16 cellular contexts compared by ENCODE assay signal in the genomic region with DNA sequence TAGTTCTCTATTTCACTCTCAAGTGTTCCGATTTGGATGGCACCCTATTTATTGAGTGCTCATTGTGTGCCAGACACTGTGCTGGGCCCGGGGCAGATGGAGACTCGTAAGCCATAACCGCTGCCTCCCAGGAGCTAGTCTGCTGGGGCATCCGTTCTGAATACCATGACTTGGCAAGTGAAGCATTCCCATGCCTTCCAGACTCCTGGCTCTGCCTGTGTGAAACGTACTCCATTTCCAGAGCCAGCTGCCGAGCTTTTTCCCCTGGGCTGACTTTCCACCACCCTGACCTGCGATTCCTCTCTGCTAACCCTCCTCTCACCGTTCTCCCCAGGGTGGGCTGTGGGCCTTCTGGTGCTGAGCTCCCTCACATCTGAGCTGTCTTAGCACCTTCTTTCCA.
A peak's percentile ranks its signal among the peaks of the same experiment; 100 is the strongest.
DNase-seq lines count a peak whose midpoint lies in the region; ATAC-seq and TF ChIP-seq lines count a peak whose summit lies in the region.
"Had no signal": no experiment of that assay in that cellular context is flagged by ENCODE, and none has a peak within 500 bp of the region (broad histone marks: within the 10 kb centered on the region; RNA-seq: fewer than 3 reads in every experiment).

No MANE protein-coding gene starts in this region.

- TF ChIP-seq POLR2A in heart left ventricle (IDR thresholded peaks at IDR 0.05) = no peak
- no peak for TF ChIP-seq POLR2A in adrenal gland (IDR thresholded peaks at IDR 0.05)

- CTCF ChIA-PET in PC-3 (lab: Charles Lee) = no interaction called here

- BruUV-seq in PC-3 (replicated peaks; lab: Mats Ljungman, UMichigan) = no TSS peak

- 56 to 71% (median 60%) methylated on average over 9 of the region's 9 CpGs for WGBS in heart left ventricle, 4 donors
- WGBS in adrenal gland, 4 donors = 82 to 86% (median 84%) methylated on average over 6 to 9 of the region's 9 CpGs

- H3K27me3 ChIP-seq in heart left ventricle = no peaks in the 10 kb centered on the region
- no peaks in the 10 kb centered on the region for H3K27me3 ChIP-seq in adrenal gland
- H3K27me3 ChIP-seq in neural progenitor cell = no peaks in the 10 kb centered on the region
- H3K27me3 ChIP-seq in PC-3 (ENCODE audit: low read length) = peaks cover 80% of the 10 kb centered on the region

- H3K36me3 Mint-ChIP-seq in neural progenitor cell = no peaks in the 10 kb centered on the region
- H3K36me3 Mint-ChIP-seq in naive thymus-derived CD8-positive, alpha-beta T cell = no peaks in the 10 kb centered on the region

- H3K4me1 Mint-ChIP-seq in neural progenitor cell = peaks cover 12% of the 10 kb centered on the region
- peaks cover 0 to 2% (median 0%) of the 10 kb centered on the region in 4 donors for H3K4me1 Mint-ChIP-seq in naive thymus-derived CD8-positive, alpha-beta T cell

- no peaks in the 10 kb centered on the region for H3K9me3 ChIP-seq in heart left ventricle
- no peaks in the 10 kb centered on the region for H3K9me3 ChIP-seq in adrenal gland (replicated peaks in 1 of 3)
- H3K9me3 ChIP-seq in neural progenitor cell (ENCODE audit: low read depth) = no peaks in the 10 kb centered on the region
- H3K9me3 ChIP-seq in PC-3 (ENCODE audit: low read length) = no peaks in the 10 kb centered on the region
- H3K9me3 ChIP-seq: A549, HAP-1 had no signal

- H3K36me3 ChIP-seq in heart left ventricle (peaks cover 0 to 19% (median 0%) of the 10 kb centered on the region in 9 donors), adrenal gland (replicated peaks in 1 of 2) (no peaks in the 10 kb centered on the region), neural progenitor cell (no peaks in the 10 kb centered on the region), PC-3 (ENCODE audit: low read depth, low read length) (no peaks in the 10 kb centered on the region)
- H3K36me3 ChIP-seq: HAP-1 had no signal

- H3K27ac ChIP-seq in heart left ventricle = peak overlapping the region in 8 of 12 donors; percentile 30 to 64 (median 44)
- peak overlapping the region in 3 of 5 donors; percentile 5 to 74 (median 73) for H3K27ac ChIP-seq in adrenal gland
- no peak overlapping the region for H3K27ac ChIP-seq in neural progenitor cell
- no peak overlapping the region for H3K27ac ChIP-seq in PC-3 (ENCODE audit: low read length)
- H3K27ac ChIP-seq: A549, KMS-11, RWPE1 had no signal

- POLR2A ChIA-PET in PC-3 (lab: Charles Lee; ENCODE audit: unreplicated experiment) = no interaction called here
- POLR2A ChIA-PET in naive thymus-derived CD8-positive, alpha-beta T cell (lab: Charles Lee) = no interaction called here

- TF ChIP-seq CTCF in heart left ventricle (IDR thresholded peaks at IDR 0.05) = no peak
- no peak for TF ChIP-seq CTCF in adrenal gland (IDR thresholded peaks at IDR 0.05)
- TF ChIP-seq CTCF in neural progenitor cell (IDR thresholded peaks at IDR 0.05) = no peak
- TF ChIP-seq CTCF in PC-3 (conservative IDR thresholded peaks at IDR 0.05; ENCODE audit: low read depth, low read length) = no peak

- peaks cover 0 to 45% (median 26%) of the 10 kb centered on the region in 12 donors for H3K4me1 ChIP-seq in heart left ventricle
- peaks cover 6 to 33% of the 10 kb centered on the region in 2 donors for H3K4me1 ChIP-seq in adrenal gland (replicated peaks in 1 of 2)
- peaks cover 15% of the 10 kb centered on the region for H3K4me1 ChIP-seq in neural progenitor cell
- H3K4me1 ChIP-seq in PC-3 (ENCODE audit: insufficient read depth, low read length) = no peaks in the 10 kb centered on the region
- H3K4me1 ChIP-seq: A549 had no signal

- H3K4me3 ChIP-seq in heart left ventricle (no peak overlapping the region), adrenal gland (no peak overlapping the region), neural progenitor cell (no peak overlapping the region), PC-3 (ENCODE audit: low read length) (no peak overlapping the region)
- H3K4me3 ChIP-seq: A549, HAP-1 had no signal

- H3K79me2 ChIP-seq in neural progenitor cell (ENCODE audit: low read depth) (no peaks in the 10 kb centered on the region), PC-3 (ENCODE audit: low read length) (no peaks in the 10 kb centered on the region)

- peaks cover 16% of the 10 kb centered on the region for H3K27me3 Mint-ChIP-seq in neural progenitor cell (ENCODE audit: insufficient read depth, low read depth)
- H3K27me3 Mint-ChIP-seq in naive thymus-derived CD8-positive, alpha-beta T cell = peaks cover 0 to 18% (median 2%) of the 10 kb centered on the region in 5 donors

- DNase-seq in heart left ventricle = peak in 1 of 5 donors; percentile 60
- DNase-seq in left cardiac atrium = no peak
- DNase-seq in adrenal gland = no peak
- peak; percentile 15 for DNase-seq in neural progenitor cell (ENCODE audit: low spot score)
- no peak for DNase-seq in GOT3 (lab: John Stamatoyannopoulos, UW)
- no peak for DNase-seq in PC-3
- DNase-seq in naive thymus-derived CD8-positive, alpha-beta T cell = no peak
- DNase-seq: Calu3, NCI-H187, NCI-H526, OCI-M1 had no signal

- H3F3A ChIP-seq in neural progenitor cell (ENCODE audit: low read depth) (no peaks in the 10 kb centered on the region), PC-3 (ENCODE audit: low read length, unreplicated experiment) (no peaks in the 10 kb centered on the region)

- peak overlapping the region; percentile 65 for H3K27ac Mint-ChIP-seq in neural progenitor cell
- no peak overlapping the region for H3K27ac Mint-ChIP-seq in naive thymus-derived CD8-positive, alpha-beta T cell

- H3K4me3 Mint-ChIP-seq in neural progenitor cell = no peak overlapping the region
- H3K4me3 Mint-ChIP-seq in naive thymus-derived CD8-positive, alpha-beta T cell = no peak overlapping the region

- H3K4me2 ChIP-seq in neural progenitor cell (peak overlapping the region; percentile 50), PC-3 (ENCODE audit: low read length) (no peak overlapping the region)
- H3K4me2 ChIP-seq: A549, KMS-11 had no signal

- H3K9ac ChIP-seq in neural progenitor cell (no peak overlapping the region), PC-3 (ENCODE audit: low read length) (no peak overlapping the region)
- H3K9ac ChIP-seq: KMS-11 had no signal

- ATAC-seq in heart left ventricle (peak; percentile 50 to 72 (median 64)), left cardiac atrium (no peak), PC-3 (no peak), GM18867 (IDR thresholded peaks at IDR 0.05; ENCODE audit: unreplicated experiment) (no peak)
- ATAC-seq in naive thymus-derived CD8-positive, alpha-beta T cell = no peak
- ATAC-seq: A549 had no signal

- H2AFZ ChIP-seq in neural progenitor cell (replicated peaks) (no peak overlapping the region), PC-3 (ENCODE audit: low read length) (no peak overlapping the region)

- no peaks in the 10 kb centered on the region for H4K20me1 ChIP-seq in neural progenitor cell (ENCODE audit: low read depth)
- H4K20me1 ChIP-seq in PC-3 (ENCODE audit: low read length) = no peaks in the 10 kb centered on the region

- intact Hi-C loops in heart left ventricle (cut with DNase I) = no loop called here
- intact Hi-C loops in left cardiac atrium (cut with DNase I) = no loop called here
- intact Hi-C loops in adrenal gland (cut with DNase I) = loop anchor here in 1 of 2 donors (10.0 kb wide), 1 partner anchor 186 kb away; no protein-coding TSS in a partner anchor
- intact Hi-C loops in PC-3 (cut with micrococcal nuclease) = no loop called here

- H3K9me2 ChIP-seq in PC-3 (replicated peaks; ENCODE audit: low read length) = no peaks in the 10 kb centered on the region

- no peaks in the 10 kb centered on the region for H3K9me3 Mint-ChIP-seq in neural progenitor cell
- H3K9me3 Mint-ChIP-seq in naive thymus-derived CD8-positive, alpha-beta T cell = peaks cover 0 to 5% (median 0%) of the 10 kb centered on the region in 9 donors

Comparison
In these comparisons a context has a peak if more than half of its experiments do, and no peak if none do; other contexts are left out.
1. ATAC-seq: peak in heart left ventricle (4 of 4); none in left cardiac atrium (0 of 2), PC-3 (single experiment), GM18867 (single experiment) and naive thymus-derived CD8-positive, alpha-beta T cell (0 of 2).
2. H3K27ac ChIP-seq: peak in heart left ventricle (8 of 12) and adrenal gland (3 of 5); none in neural progenitor cell (single experiment) and PC-3 (single experiment).